Comparison of ENCODE assay signal across 19 cellular contexts in genomic region chr7:54747234-54747633, GRCh38.
"Had no signal": no experiment of that assay in that cellular context is flagged by ENCODE, and none has a peak within 500 bp of the region (broad histone marks: within the 10 kb centered on the region; RNA-seq: fewer than 3 reads in every experiment).

No MANE protein-coding gene starts in this region.

- H3K27ac ChIP-seq: coronary artery, dorsolateral prefrontal cortex, esophagus muscularis mucosa, foreskin keratinocyte, gastroesophageal sphincter, heart left ventricle, hepatocyte, left lung, lower lobe of right lung had no signal

- H3K27ac Mint-ChIP-seq: effector memory CD8-positive, alpha-beta T cell; mesothelial cell of epicardium had no signal

- ATAC-seq: effector memory CD8-positive, alpha-beta T cell; foreskin keratinocyte; gastroesophageal sphincter; heart left ventricle; left cardiac atrium; left lung; left ventricle myocardium superior; lower lobe of right lung; mucosa of descending colon had no signal

- H3K27me3 Mint-ChIP-seq: effector memory CD8-positive, alpha-beta T cell had no signal

- H3K4me3 Mint-ChIP-seq: effector memory CD8-positive, alpha-beta T cell; immature natural killer cell; mesothelial cell of epicardium had no signal

- H3K4me2 ChIP-seq: hepatocyte had no signal

- H3K9me3 ChIP-seq: esophagus muscularis mucosa, gastroesophageal sphincter, heart left ventricle, left lung, lower lobe of right lung, mucosa of descending colon had no signal

- H3K9me3 Mint-ChIP-seq: effector memory CD8-positive, alpha-beta T cell; immature natural killer cell; mesothelial cell of epicardium had no signal

- H3K27me3 ChIP-seq: dorsolateral prefrontal cortex, esophagus muscularis mucosa, foreskin keratinocyte, gastroesophageal sphincter, heart left ventricle, hepatocyte, left lung had no signal

- H3K4me3 ChIP-seq: coronary artery, dorsolateral prefrontal cortex, esophagus muscularis mucosa, gastroesophageal sphincter, heart left ventricle, hepatocyte, left lung, lower lobe of right lung, mucosa of descending colon had no signal

- H2AFZ ChIP-seq: hepatocyte had no signal

- H3K4me1 ChIP-seq: esophagus muscularis mucosa, foreskin keratinocyte, gastroesophageal sphincter, heart left ventricle, left lung, lower lobe of right lung had no signal

- H3K4me1 Mint-ChIP-seq: mesothelial cell of epicardium had no signal

- DNase-seq: dermis blood vessel endothelial cell; dorsolateral prefrontal cortex; effector CD4-positive, alpha-beta T cell; effector memory CD8-positive, alpha-beta T cell; foreskin keratinocyte; heart left ventricle; hypothalamus; immature natural killer cell; left cardiac atrium; left lung; left ventricle myocardium superior; lower lobe of right lung; mesenchymal stem cell; mucosa of descending colon had no signal
